Comparison of ENCODE assay signal across 8 cellular contexts in the genomic region with DNA sequence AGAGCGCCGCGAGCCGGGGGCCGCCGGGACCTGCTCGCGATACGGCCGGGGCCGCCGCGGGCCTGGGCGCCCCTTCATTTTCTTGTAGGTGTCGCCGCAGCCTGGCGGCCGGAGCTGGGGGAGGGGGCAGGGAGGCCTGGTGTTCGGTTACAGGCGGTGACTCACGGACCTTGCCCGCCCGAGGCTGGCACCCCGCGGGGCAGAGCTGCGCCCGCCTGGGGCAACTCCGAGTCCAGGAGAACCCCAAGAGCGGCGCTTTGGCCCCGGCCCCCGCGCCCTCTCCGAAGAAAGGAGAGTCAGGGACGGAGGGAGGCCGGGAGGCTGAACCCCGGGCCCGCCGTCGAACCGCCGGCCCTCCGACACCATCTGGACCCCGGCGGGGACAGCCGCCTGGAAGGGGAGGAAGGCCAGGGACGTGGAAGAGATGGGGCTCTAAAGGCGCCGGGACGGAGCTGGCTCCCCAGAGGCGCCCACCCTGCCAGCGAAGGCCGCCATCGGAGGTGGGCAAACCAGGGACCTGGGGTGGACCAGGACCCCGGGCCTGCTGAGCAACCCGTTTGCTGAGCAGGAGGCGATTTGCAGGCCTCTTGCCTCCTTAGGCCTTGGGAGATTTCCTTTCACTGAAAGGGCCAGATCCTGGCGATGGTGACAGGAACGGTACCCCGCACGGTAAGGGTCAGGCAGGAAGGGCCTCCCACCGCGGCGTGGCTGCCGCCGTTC. TPM values are rescaled to one million over a fixed set of nuclear protein-coding genes. Genes with fewer than 3 reads are reported as not detected.
DNase-seq lines count a peak whose midpoint lies in the region; ATAC-seq and TF ChIP-seq lines count a peak whose summit lies in the region.

No MANE protein-coding gene starts in this region.

- ATAC-seq in HG02678 (IDR thresholded peaks at IDR 0.05; ENCODE audit: unreplicated experiment), result no peak

- no peaks in the 10 kb centered on the region for H3K9me2 ChIP-seq in hepatocyte (replicated peaks; ENCODE audit: insufficient read depth)

- H3K9me3 ChIP-seq in ascending aorta, result no peaks in the 10 kb centered on the region
- H3K9me3 ChIP-seq in hepatocyte (ENCODE audit: low read depth), result no peaks in the 10 kb centered on the region

- peaks cover 78% of the 10 kb centered on the region for H3K79me2 ChIP-seq in hepatocyte

- H2AFZ ChIP-seq in hepatocyte, result peak overlapping the region; percentile 73

- DNase-seq in activated CD4-positive, alpha-beta T cell treated with anti-CD3 and anti-CD28 coated beads for 48 hours, result peak; percentile 33
- DNase-seq in activated CD4-positive, alpha-beta T cell treated with anti-CD3 and anti-CD28 coated beads for 1 hour, result no peak
- DNase-seq in NCI-H2196 treated with DMSO at 0.1 percent for 48 hours (lab: John Stamatoyannopoulos, UW; ENCODE audit: unreplicated experiment), result peak; percentile 38
- DNase-seq in ascending aorta (ENCODE audit: low spot score in 2 of 2), result peak in 1 of 2 donors; percentile 93
- DNase-seq in hepatocyte (ENCODE audit: low spot score), result peak; percentile 90
- DNase-seq in progenitor cell of endocrine pancreas (ENCODE audit: low spot score, unreplicated experiment), result peak; percentile 69
- no peak for DNase-seq in NK-92 treated with Interleukin-12 subunit alpha and Interleukin-12 subunit beta, amount 100 ng/mL, for 24 hours (lab: John Stamatoyannopoulos, UW)

- H4K20me1 ChIP-seq in hepatocyte (ENCODE audit: insufficient read depth, poor library complexity, severe bottlenecking), result peaks cover 10% of the 10 kb centered on the region

- peaks cover 8% of the 10 kb centered on the region for H3K27me3 Mint-ChIP-seq in progenitor cell of endocrine pancreas

- H3K4me1 ChIP-seq in ascending aorta (peaks cover 3 to 30% of the 10 kb centered on the region in 2 donors), hepatocyte (ENCODE audit: insufficient read depth) (peaks cover 29% of the 10 kb centered on the region)

- H3K27me3 ChIP-seq in ascending aorta (no peaks in the 10 kb centered on the region), hepatocyte (no peaks in the 10 kb centered on the region)

- intact Hi-C loops in ascending aorta (cut with DNase I), result loop anchor here (5.0 to 10.0 kb wide), 7 partner anchors 62 to 615 kb away; no protein-coding TSS in a partner anchor

- no peaks in the 10 kb centered on the region for H3K36me3 Mint-ChIP-seq in progenitor cell of endocrine pancreas (ENCODE audit: insufficient read depth)

- peak overlapping the region; percentile 95 for H3K4me2 ChIP-seq in hepatocyte

- peak overlapping the region; percentile 96 for H3K27ac Mint-ChIP-seq in progenitor cell of endocrine pancreas

- TF ChIP-seq CTCF in ascending aorta (IDR thresholded peaks at IDR 0.05), result no peak
- no peak for TF ChIP-seq CTCF in hepatocyte (IDR thresholded peaks at IDR 0.05; ENCODE audit: poor library complexity)
- no peak for TF ChIP-seq CTCF in progenitor cell of endocrine pancreas (IDR thresholded peaks at IDR 0.05; ENCODE audit: unreplicated experiment)

- H3K4me3 ChIP-seq in ascending aorta (peak overlapping the region; percentile 87 to 95), hepatocyte (peak overlapping the region; percentile 85)

- H3K27ac ChIP-seq in ascending aorta, result peak overlapping the region; percentile 98 to 99
- H3K27ac ChIP-seq in hepatocyte, result peak overlapping the region; percentile 98

- peak overlapping the region; percentile 78 for H3K4me3 Mint-ChIP-seq in progenitor cell of endocrine pancreas (ENCODE audit: low read depth)

- no peaks in the 10 kb centered on the region for H3K9me3 Mint-ChIP-seq in progenitor cell of endocrine pancreas (ENCODE audit: low read depth)

- H3K36me3 ChIP-seq in ascending aorta (no peaks in the 10 kb centered on the region), hepatocyte (replicated peaks; ENCODE audit: insufficient read depth, low read depth) (no peaks in the 10 kb centered on the region)

- H3K4me1 Mint-ChIP-seq in progenitor cell of endocrine pancreas (ENCODE audit: low read depth), result peaks cover 40% of the 10 kb centered on the region

- WGBS in hepatocyte (ENCODE audit: low lambda C conversion rate, missing lambda C conversion rate), result 3% methylated on average over 59 of the region's 66 CpGs

RNA-seq across cellular contexts. Expression of gene NUAK1, which starts 0.8 kb away (rescaled TPM):
- total RNA-seq in ascending aorta, result 29.7 TPM
- total RNA-seq in hepatocyte, result 5.3 and 13.0 TPM in 2 replicates
- polyA plus RNA-seq in hepatocyte, result 2.5 and 3.5 TPM in 2 replicates
- total RNA-seq in progenitor cell of endocrine pancreas, result 7.6 and 9.7 TPM in 2 replicates

Comparison
In these comparisons a context has a peak if more than half of its experiments do, and no peak if none do; other contexts are left out.
1. DNase-seq: peak in activated CD4-positive, alpha-beta T cell treated with anti-CD3 and anti-CD28 coated beads for 48 hours (single experiment), NCI-H2196 treated with DMSO at 0.1 percent for 48 hours (single experiment), hepatocyte (single experiment) and progenitor cell of endocrine pancreas (single experiment); none in activated CD4-positive, alpha-beta T cell treated with anti-CD3 and anti-CD28 coated beads for 1 hour (single experiment) and NK-92 treated with Interleukin-12 subunit alpha and Interleukin-12 subunit beta, amount 100 ng/mL, for 24 hours (single experiment).